ENCODE assay signal across 15 cellular contexts in genomic region chr2:47208852-47209606, GRCh38. TPM values are rescaled to one million over a fixed set of nuclear protein-coding genes. Genes with fewer than 3 reads are reported as not detected.
DNase-seq lines count a peak whose midpoint lies in the region; ATAC-seq and TF ChIP-seq lines count a peak whose summit lies in the region.
"Had no signal": no experiment of that assay in that cellular context is flagged by ENCODE, and none has a peak within 500 bp of the region (broad histone marks: within the 10 kb centered on the region; RNA-seq: fewer than 3 reads in every experiment).

No MANE protein-coding gene starts in this region.

- CTCF ChIA-PET in activated CD4-positive, alpha-beta T cell treated with anti-CD3 and anti-CD28 coated beads, Interleukin-2, amount 10 ng/mL, durations not matched to agents 7 days and 5 days (lab: Charles Lee), result interaction anchor here (1.7 kb wide), 1 partner anchor 14 kb away, joined by 3 read pairs; no protein-coding TSS in a partner anchor

- POLR2A ChIA-PET in activated CD4-positive, alpha-beta T cell treated with anti-CD3 and anti-CD28 coated beads, Interleukin-2, amount 10 ng/mL, durations not matched to agents 7 days and 5 days (lab: Charles Lee), result no interaction called here

- H3K9me3 Mint-ChIP-seq in chondrocyte (ENCODE audit: low read depth), result no peaks in the 10 kb centered on the region
- peaks cover 3% of the 10 kb centered on the region for H3K9me3 Mint-ChIP-seq in nephron
- no peaks in the 10 kb centered on the region for H3K9me3 Mint-ChIP-seq in stimulated activated effector memory CD8-positive, alpha-beta T cell treated with anti-CD3 and anti-CD28 coated beads, Interleukin-12 subunit alpha, Interleukin-12 subunit beta, amount 100 ng/mL, for 72 hours
- H3K9me3 Mint-ChIP-seq in activated CD4-positive, alpha-beta T cell treated with anti-CD3 and anti-CD28 coated beads, Interleukin-2, amount 10 ng/mL, durations not matched to agents 7 days and 5 days, result peaks cover 3% of the 10 kb centered on the region

- H3K4me3 Mint-ChIP-seq in chondrocyte (ENCODE audit: unreplicated experiment) (no peak overlapping the region), nephron (no peak overlapping the region)
- H3K4me3 Mint-ChIP-seq in stimulated activated effector memory CD8-positive, alpha-beta T cell treated with anti-CD3 and anti-CD28 coated beads, Interleukin-12 subunit alpha, Interleukin-12 subunit beta, amount 100 ng/mL, for 72 hours, result no peak overlapping the region
- no peak overlapping the region for H3K4me3 Mint-ChIP-seq in activated CD4-positive, alpha-beta T cell treated with anti-CD3 and anti-CD28 coated beads, Interleukin-2, amount 10 ng/mL, durations not matched to agents 7 days and 5 days
- H3K4me3 Mint-ChIP-seq: CD14-positive monocyte; stimulated activated memory B cell treated with anti-CD40 and anti-IgM and Interleukin-4, amounts not matched to agents 10 μg/mL and 1 μg/mL and 100 μg/mL, for 72 hours had no signal

- H3K27ac Mint-ChIP-seq in chondrocyte (ENCODE audit: unreplicated experiment) (peak overlapping the region; percentile 75), nephron (peak overlapping the region; percentile 7 to 29 (median 18))
- no peak overlapping the region for H3K27ac Mint-ChIP-seq in stimulated activated effector memory CD8-positive, alpha-beta T cell treated with anti-CD3 and anti-CD28 coated beads, Interleukin-12 subunit alpha, Interleukin-12 subunit beta, amount 100 ng/mL, for 72 hours
- no peak overlapping the region for H3K27ac Mint-ChIP-seq in activated CD4-positive, alpha-beta T cell treated with anti-CD3 and anti-CD28 coated beads, Interleukin-2, amount 10 ng/mL, durations not matched to agents 7 days and 5 days
- H3K27ac Mint-ChIP-seq: CD14-positive monocyte; stimulated activated memory B cell treated with anti-CD40 and anti-IgM and Interleukin-4, amounts not matched to agents 10 μg/mL and 1 μg/mL and 100 μg/mL, for 72 hours had no signal

- H3K36me3 Mint-ChIP-seq in chondrocyte (ENCODE audit: low read depth) (peaks cover 2% of the 10 kb centered on the region), nephron (ENCODE audit: low read depth) (no peaks in the 10 kb centered on the region)
- H3K36me3 Mint-ChIP-seq in stimulated activated effector memory CD8-positive, alpha-beta T cell treated with anti-CD3 and anti-CD28 coated beads, Interleukin-12 subunit alpha, Interleukin-12 subunit beta, amount 100 ng/mL, for 72 hours, result no peaks in the 10 kb centered on the region
- H3K36me3 Mint-ChIP-seq in activated CD4-positive, alpha-beta T cell treated with anti-CD3 and anti-CD28 coated beads, Interleukin-2, amount 10 ng/mL, durations not matched to agents 7 days and 5 days (ENCODE audit: low read depth), result no peaks in the 10 kb centered on the region
- H3K36me3 Mint-ChIP-seq: CD14-positive monocyte; stimulated activated memory B cell treated with anti-CD40 and anti-IgM and Interleukin-4, amounts not matched to agents 10 μg/mL and 1 μg/mL and 100 μg/mL, for 72 hours had no signal

- peaks cover 40% of the 10 kb centered on the region for H3K4me1 ChIP-seq in BE2C

- ATAC-seq in stimulated activated effector memory CD8-positive, alpha-beta T cell treated with anti-CD3 and anti-CD28 coated beads, Interleukin-12 subunit alpha, Interleukin-12 subunit beta, amount 100 ng/mL, for 72 hours, result no peak
- ATAC-seq: stimulated activated memory B cell treated with anti-CD40 and anti-IgM and Interleukin-4, amounts not matched to agents 10 μg/mL and 1 μg/mL and 100 μg/mL, for 72 hours had no signal

- H3K4me1 Mint-ChIP-seq in chondrocyte (ENCODE audit: low read depth) (peaks cover 27% of the 10 kb centered on the region), nephron (peaks cover 33% of the 10 kb centered on the region)
- no peaks in the 10 kb centered on the region for H3K4me1 Mint-ChIP-seq in stimulated activated effector memory CD8-positive, alpha-beta T cell treated with anti-CD3 and anti-CD28 coated beads, Interleukin-12 subunit alpha, Interleukin-12 subunit beta, amount 100 ng/mL, for 72 hours
- no peaks in the 10 kb centered on the region for H3K4me1 Mint-ChIP-seq in activated CD4-positive, alpha-beta T cell treated with anti-CD3 and anti-CD28 coated beads, Interleukin-2, amount 10 ng/mL, durations not matched to agents 7 days and 5 days
- H3K4me1 Mint-ChIP-seq: stimulated activated memory B cell treated with anti-CD40 and anti-IgM and Interleukin-4, amounts not matched to agents 10 μg/mL and 1 μg/mL and 100 μg/mL, for 72 hours had no signal

- TF ChIP-seq CTCF in chondrocyte (IDR thresholded peaks at IDR 0.05) (no peak), nephron (IDR thresholded peaks at IDR 0.05; ENCODE audit: unreplicated experiment in 3 of 3) (no peak), BE2C (IDR thresholded peaks at IDR 0.05; ENCODE audit: low read depth, low read length) (no peak)

- no peaks in the 10 kb centered on the region for H3K27me3 Mint-ChIP-seq in chondrocyte (ENCODE audit: low read depth)
- peaks cover 6% of the 10 kb centered on the region for H3K27me3 Mint-ChIP-seq in nephron (ENCODE audit: low read depth)
- H3K27me3 Mint-ChIP-seq in activated CD4-positive, alpha-beta T cell treated with anti-CD3 and anti-CD28 coated beads, Interleukin-2, amount 10 ng/mL, durations not matched to agents 7 days and 5 days, result peaks cover 16% of the 10 kb centered on the region

- H3K27me3 ChIP-seq in BE2C, result no peaks in the 10 kb centered on the region

- DNase-seq in DMS79 treated with DMSO at 0.1 percent for 48 hours (lab: John Stamatoyannopoulos, UW) (peak; percentile 58), LHCN-M2 (ENCODE audit: low read depth) (peak; percentile 46), chondrocyte (ENCODE audit: low spot score) (no peak), NCI-H345 (lab: John Stamatoyannopoulos, UW) (no peak), BE2C (no peak)
- no peak for DNase-seq in stimulated activated effector memory CD8-positive, alpha-beta T cell treated with anti-CD3 and anti-CD28 coated beads, Interleukin-12 subunit alpha, Interleukin-12 subunit beta, amount 100 ng/mL, for 72 hours (ENCODE audit: low spot score in 2 of 2)
- DNase-seq in activated CD4-positive, alpha-beta T cell treated with anti-CD3 and anti-CD28 coated beads, Interleukin-2, amount 10 ng/mL, durations not matched to agents 7 days and 5 days, result no peak
- DNase-seq: activated CD4-positive, alpha-beta T cell treated with anti-CD3 and anti-CD28 coated beads, Interleukin-2, amount 50 U/mL, for 48 hours; foreskin melanocyte; GDM1; stimulated activated CD4-positive, alpha-beta T cell treated with anti-CD3 and anti-CD28 coated beads, Interleukin-2, amount 100 ng/mL, for 48 hours; T1000 had no signal

- no peaks in the 10 kb centered on the region for H3K36me3 ChIP-seq in BE2C

- no peak overlapping the region for H3K4me3 ChIP-seq in BE2C (ENCODE audit: low read depth, low read length)

- no peaks in the 10 kb centered on the region for H3K9me3 ChIP-seq in BE2C

RNA-seq across cellular contexts. Expression of gene CALM2, which starts 32.7 kb away (rescaled TPM):
- total RNA-seq in LHCN-M2 (2014; rRNA removed) (1,687 and 1,705 TPM in 2 replicates), chondrocyte (677 to 769 TPM (median 696 TPM) in 3 replicates)
- 1,482 TPM for polyA plus RNA-seq in LHCN-M2 (2012)
- 2,068 TPM for polyA plus RNA-seq in BE2C (2012; ENCODE audit: insufficient read depth, insufficient read length, low read depth)
- 100 to 1,000 TPM; 476 to 478 TPM for total RNA-seq in activated CD4-positive, alpha-beta T cell treated with anti-CD3 and anti-CD28 coated beads, Interleukin-2, amount 10 ng/mL, durations not matched to agents 7 days and 5 days

RNA-seq across cellular contexts. Expression of gene STPG4, which starts 53.9 kb away (rescaled TPM):
- total RNA-seq in LHCN-M2 (2014; rRNA removed) (0.17 and 0.19 TPM in 2 replicates), chondrocyte (0.25 to 0.58 TPM (median 0.28 TPM) in 3 replicates)
- 0.10 TPM for polyA plus RNA-seq in LHCN-M2 (2012)
- not detected for polyA plus RNA-seq in BE2C (2012; ENCODE audit: insufficient read depth, insufficient read length, low read depth)
- under 1 TPM; 0.44 to 0.64 TPM for total RNA-seq in activated CD4-positive, alpha-beta T cell treated with anti-CD3 and anti-CD28 coated beads, Interleukin-2, amount 10 ng/mL, durations not matched to agents 7 days and 5 days

Comparison
In these comparisons a context has a peak if more than half of its experiments do, and no peak if none do; other contexts are left out.
1. DNase-seq: peak in DMS79 treated with DMSO at 0.1 percent for 48 hours (single experiment) and LHCN-M2 (single experiment); none in chondrocyte (single experiment), NCI-H345 (single experiment), stimulated activated effector memory CD8-positive, alpha-beta T cell treated with anti-CD3 and anti-CD28 coated beads, Interleukin-12 subunit alpha, Interleukin-12 subunit beta, amount 100 ng/mL, for 72 hours (0 of 2), BE2C (single experiment) and activated CD4-positive, alpha-beta T cell treated with anti-CD3 and anti-CD28 coated beads, Interleukin-2, amount 10 ng/mL, durations not matched to agents 7 days and 5 days (single experiment).
2. H3K27ac Mint-ChIP-seq: peak in chondrocyte (single experiment) and nephron (3 of 3); none in stimulated activated effector memory CD8-positive, alpha-beta T cell treated with anti-CD3 and anti-CD28 coated beads, Interleukin-12 subunit alpha, Interleukin-12 subunit beta, amount 100 ng/mL, for 72 hours (single experiment) and activated CD4-positive, alpha-beta T cell treated with anti-CD3 and anti-CD28 coated beads, Interleukin-2, amount 10 ng/mL, durations not matched to agents 7 days and 5 days (single experiment).